Comparison of ENCODE assay signal across 20 cellular contexts in the genomic region with DNA sequence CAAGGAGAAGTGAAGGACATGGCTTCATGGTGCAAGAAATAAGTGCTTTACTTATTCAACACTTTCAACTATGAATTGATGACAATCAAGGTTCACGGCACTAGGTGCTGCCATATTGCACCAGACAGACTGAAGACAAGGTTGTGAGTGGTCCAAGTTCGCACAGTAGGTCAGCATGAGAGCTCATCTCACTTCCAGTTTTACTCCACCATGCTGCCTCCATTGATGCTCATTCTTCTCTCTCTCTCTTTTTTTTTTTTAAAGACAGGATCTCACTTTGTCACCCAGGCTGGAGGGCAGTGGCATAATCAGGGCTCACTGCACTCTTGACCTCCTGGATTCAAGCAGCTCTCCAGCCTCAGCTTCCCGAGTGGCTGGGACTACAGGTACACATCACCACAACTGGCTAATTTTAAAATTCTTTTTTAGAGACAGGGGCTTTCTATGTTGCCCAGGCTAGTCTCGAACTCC. TPM values are rescaled to one million over a fixed set of nuclear protein-coding genes. Genes with fewer than 3 reads are reported as not detected.
A peak's percentile ranks its signal among the peaks of the same experiment; 100 is the strongest.
DNase-seq lines count a peak whose midpoint lies in the region; ATAC-seq, FAIRE-seq and TF ChIP-seq lines count a peak whose summit lies in the region.
"Had no signal": no experiment of that assay in that cellular context is flagged by ENCODE, and none has a peak within 500 bp of the region (broad histone marks: within the 10 kb centered on the region; RNA-seq: fewer than 3 reads in every experiment).

No MANE protein-coding gene starts in this region.

- H3K56ac ChIP-seq in IMR-90 (ENCODE audit: extremely low read depth, insufficient read depth, low read length), result no peak overlapping the region

- no peak overlapping the region for H3K4me3 ChIP-seq in A549
- no peak overlapping the region for H3K4me3 ChIP-seq in IMR-90 (ENCODE audit: insufficient read depth, low read depth, low read length)
- H3K4me3 ChIP-seq in endodermal cell (ENCODE audit: low read length), result no peak overlapping the region
- H3K4me3 ChIP-seq: GM12878, Peyer's patch had no signal

- TF ChIP-seq POLR2A in A549 (IDR thresholded peaks at IDR 0.05; ENCODE audit: low read length) (no peak), IMR-90 (IDR thresholded peaks at IDR 0.05; ENCODE audit: low read depth, low read length) (no peak)

- DNase-seq in A549 (ENCODE audit: low read depth in 1 of 2, low spot score in 1 of 2) (no peak), IMR-90 (no peak), endodermal cell (no peak), progenitor cell of endocrine pancreas (ENCODE audit: low spot score, unreplicated experiment) (no peak), nephron progenitor cell (no peak), HCEC 1CT (no peak)
- DNase-seq: CD4-positive, CD25-positive, alpha-beta regulatory T cell; GOT3; Karpas-422; NCI-H1694 treated with DMSO at 0.1 percent for 48 hours; NCI-H2171; NCI-H226; NCI-H510A; Peyer's patch; SK-N-SH; SW 1271 had no signal

- peak overlapping the region; percentile 17; the same call in 1 of the 3 replicates for H2BK15ac ChIP-seq in IMR-90 (ENCODE audit: low read depth, low read length)

- H4K5ac ChIP-seq in IMR-90 (ENCODE audit: low read depth, low read length), result no peak overlapping the region

- H3K27me3 Mint-ChIP-seq in endodermal cell (ENCODE audit: insufficient read depth) (peaks cover 30% of the 10 kb centered on the region), progenitor cell of endocrine pancreas (no peaks in the 10 kb centered on the region), nephron progenitor cell (ENCODE audit: low read depth, poor library complexity) (no peaks in the 10 kb centered on the region)

- no peaks in the 10 kb centered on the region for H3K9me1 ChIP-seq in IMR-90 (ENCODE audit: insufficient read depth, low read length)

- no peak for TF ChIP-seq CTCF in A549 (IDR thresholded peaks at IDR 0.05)
- TF ChIP-seq CTCF in IMR-90 (conservative IDR thresholded peaks at IDR 0.05; ENCODE audit: low read depth, low read length), result no peak
- no peak for TF ChIP-seq CTCF in endodermal cell (conservative IDR thresholded peaks at IDR 0.05)
- no peak for TF ChIP-seq CTCF in progenitor cell of endocrine pancreas (IDR thresholded peaks at IDR 0.05; ENCODE audit: unreplicated experiment)
- no peak for TF ChIP-seq CTCF in nephron progenitor cell (IDR thresholded peaks at IDR 0.05)

- no peak overlapping the region for H2AFZ ChIP-seq in IMR-90 (replicated peaks; ENCODE audit: low read length, poor library complexity)

- no peak for TF ChIP-seq EP300 in A549 (IDR thresholded peaks at IDR 0.05)

- H2BK120ac ChIP-seq in IMR-90 (ENCODE audit: low read depth, low read length), result no peak overlapping the region

- H3K36me3 ChIP-seq in IMR-90 (ENCODE audit: control insufficient read depth, insufficient read depth, low read length), result no peaks in the 10 kb centered on the region
- H3K36me3 ChIP-seq in endodermal cell (ENCODE audit: control insufficient read depth, insufficient read depth, low read length), result no peaks in the 10 kb centered on the region
- H3K36me3 ChIP-seq: Peyer's patch had no signal

- H3K4me2 ChIP-seq in A549, result peak overlapping the region; percentile 27
- H3K4me2 ChIP-seq in IMR-90 (ENCODE audit: low read depth, low read length), result no peak overlapping the region
- H3K4me2 ChIP-seq: SK-N-SH had no signal

- H3K27ac Mint-ChIP-seq in endodermal cell (peak overlapping the region; percentile 44), progenitor cell of endocrine pancreas (peak overlapping the region; percentile 73), nephron progenitor cell (no peak overlapping the region)

- POLR2A ChIA-PET in A549 (lab: Yijun Ruan, JAX) (no interaction called here), IMR-90 (lab: Charles Lee; ENCODE audit: unreplicated experiment) (no interaction called here)

- 83% methylated on average over 4 of the region's 4 CpGs for WGBS in A549 (ENCODE audit: missing lambda C conversion rate)
- WGBS in IMR-90 (ENCODE audit: extremely low coverage in 2 of 2, insufficient read length in 1 of 2), 2 experiments, result 93% methylated on average over 2 of the region's 4 CpGs; no CpG with 5 or more reads in 1 of the 2 experiments
- 85 to 90% methylated on average over 3 to 4 of the region's 4 CpGs for WGBS in endodermal cell (ENCODE audit: insufficient coverage in 1 of 2, insufficient read length in 1 of 2), 2 experiments

- TF ChIP-seq RAD21 in A549 (conservative IDR thresholded peaks at IDR 0.05 in 1 of 2, IDR thresholded peaks at IDR 0.05 in 1 of 2), result no peak
- TF ChIP-seq RAD21 in IMR-90 (IDR thresholded peaks at IDR 0.05; ENCODE audit: low read length), result no peak

- H3K4me1 Mint-ChIP-seq in endodermal cell (peaks cover 21% of the 10 kb centered on the region), progenitor cell of endocrine pancreas (ENCODE audit: low read depth) (peaks cover 22% of the 10 kb centered on the region), nephron progenitor cell (peaks cover 6% of the 10 kb centered on the region)
- H3K4me1 Mint-ChIP-seq: CD4-positive, CD25-positive, alpha-beta regulatory T cell had no signal

- H3K4ac ChIP-seq in IMR-90 (ENCODE audit: low read depth, low read length), result no peak overlapping the region

- dilution Hi-C loops in IMR-90 (cut with HindIII; ENCODE audit: low sequenced_read_pairs, unreplicated experiment), result no loop called here

- BruUV-seq in IMR-90 (replicated peaks; lab: Mats Ljungman, UMichigan), result no TSS peak

- no peaks in the 10 kb centered on the region for H4K20me1 ChIP-seq in IMR-90 (ENCODE audit: insufficient read depth, low read length)

- H3K4me1 ChIP-seq in A549 (peaks cover 38% of the 10 kb centered on the region), IMR-90 (ENCODE audit: control insufficient read depth, insufficient read depth, low read length) (no peaks in the 10 kb centered on the region; the same call in 1 of the 2 replicates), endodermal cell (ENCODE audit: control insufficient read depth, insufficient read depth, low read length) (peaks cover 8% of the 10 kb centered on the region)
- H3K4me1 ChIP-seq: Peyer's patch had no signal

- no peak overlapping the region for H4K8ac ChIP-seq in IMR-90 (ENCODE audit: low read depth in 2 of 2, low read length in 2 of 2)

- H3K27me3 ChIP-seq in IMR-90 (ENCODE audit: control insufficient read depth, insufficient read depth, low read length) (no peaks in the 10 kb centered on the region), endodermal cell (ENCODE audit: control insufficient read depth, insufficient read depth, low read length, poor library complexity, severe bottlenecking) (peaks cover 13% of the 10 kb centered on the region)
- H3K27me3 ChIP-seq: Peyer's patch had no signal

- no peak overlapping the region for H2BK20ac ChIP-seq in IMR-90 (ENCODE audit: low read depth, low read length)

- H3K14ac ChIP-seq in IMR-90 (replicated peaks; ENCODE audit: low read depth, low read length), result 0 out of 2 replicates have a peak overlapping the region, but pooled peaks have one; percentile 52

- H3K4me3 Mint-ChIP-seq in endodermal cell (no peak overlapping the region), progenitor cell of endocrine pancreas (ENCODE audit: low read depth) (no peak overlapping the region), nephron progenitor cell (no peak overlapping the region)
- H3K4me3 Mint-ChIP-seq: CD4-positive, CD25-positive, alpha-beta regulatory T cell had no signal

- no peaks in the 10 kb centered on the region for H3K9me3 ChIP-seq in A549
- no peaks in the 10 kb centered on the region for H3K9me3 ChIP-seq in IMR-90 (ENCODE audit: control insufficient read depth, insufficient read depth, low read length)
- H3K9me3 ChIP-seq in endodermal cell (ENCODE audit: control insufficient read depth, low read length), result no peaks in the 10 kb centered on the region
- H3K9me3 ChIP-seq: Peyer's patch, SK-N-SH had no signal

- no peak overlapping the region for H3K23ac ChIP-seq in IMR-90 (ENCODE audit: low read depth, low read length)

- no peaks in the 10 kb centered on the region for H3K79me1 ChIP-seq in IMR-90 (ENCODE audit: low read depth in 1 of 2, low read length in 2 of 2)

- H3K18ac ChIP-seq in IMR-90 (ENCODE audit: low read depth, low read length), result no peak overlapping the region

- no peak for FAIRE-seq in A549 (lab: Jason Lieb, UNC)
- FAIRE-seq: G401.6, GM12878 had no signal

- H3K9me3 Mint-ChIP-seq in endodermal cell (no peaks in the 10 kb centered on the region), progenitor cell of endocrine pancreas (ENCODE audit: low read depth) (no peaks in the 10 kb centered on the region), nephron progenitor cell (no peaks in the 10 kb centered on the region)

- peak overlapping the region; percentile 70 for H2AK9ac ChIP-seq in IMR-90 (replicated peaks; ENCODE audit: low read depth, low read length, poor library complexity)

- in situ Hi-C loops in IMR-90 (cut with MboI; ENCODE audit: low sequenced_read_pairs), result no loop called here

- intact Hi-C loops in IMR-90 (cut with micrococcal nuclease), result no loop called here

- no peak for ATAC-seq in A549
- no peak for ATAC-seq in IMR-90 (ENCODE audit: low read depth)
- ATAC-seq in GM21717 (IDR thresholded peaks at IDR 0.05; ENCODE audit: unreplicated experiment), result no peak
- ATAC-seq: GM12878 had no signal

- H4K91ac ChIP-seq in IMR-90 (ENCODE audit: insufficient read depth, low read depth, low read length), result no peak overlapping the region

- no peak overlapping the region for H3K9ac ChIP-seq in IMR-90 (ENCODE audit: low read depth, low read length)
- peak overlapping the region; percentile 8 for H3K9ac ChIP-seq in endodermal cell (ENCODE audit: extremely low read depth, low read length, poor library complexity, severe bottlenecking)
- H3K9ac ChIP-seq: SK-N-SH had no signal

- no peak overlapping the region for H2BK5ac ChIP-seq in IMR-90 (ENCODE audit: low read depth, low read length, poor library complexity, severe bottlenecking)

- CTCF ChIA-PET in A549 (lab: Yijun Ruan, JAX) (interaction anchor here (0.6 to 3.5 kb wide), 2 partner anchors 11 to 247 kb away, joined by 4 to 12 read pairs; no protein-coding TSS in a partner anchor), IMR-90 (lab: Yijun Ruan, JAX) (no interaction called here)

- H2AK5ac ChIP-seq in IMR-90 (ENCODE audit: low read depth, low read length), result no peak overlapping the region

- H3K36me3 Mint-ChIP-seq in endodermal cell (ENCODE audit: low read depth), result no peaks in the 10 kb centered on the region
- no peaks in the 10 kb centered on the region for H3K36me3 Mint-ChIP-seq in progenitor cell of endocrine pancreas (ENCODE audit: insufficient read depth)
- H3K36me3 Mint-ChIP-seq in nephron progenitor cell (ENCODE audit: low read depth), result no peaks in the 10 kb centered on the region
- H3K36me3 Mint-ChIP-seq: CD4-positive, CD25-positive, alpha-beta regulatory T cell had no signal

- peak overlapping the region; percentile 60 to 74 for H3K27ac ChIP-seq in A549
- no peak overlapping the region for H3K27ac ChIP-seq in IMR-90 (ENCODE audit: insufficient read depth, low read length)
- no peak overlapping the region for H3K27ac ChIP-seq in endodermal cell (ENCODE audit: low read depth, low read length)
- H3K27ac ChIP-seq: Peyer's patch had no signal

RNA-seq across cellular contexts. Expression of gene EHF, which starts 47.7 kb away (rescaled TPM):
- polyA plus RNA-seq in A549 (2011; rRNA removed) (4.9 and 5.4 TPM in 2 replicates), A549 (2017; fragmentation: RNase III; extraction: RNeasy Plus Mini Kit Qiagen cat#74134 plus additional on column Dnase treatment) (6.0 to 7.8 TPM (median 7.0 TPM) in 3 replicates), IMR-90 (2012; rRNA removed) (not detected in 2 replicates)
- 0.96 and 1.3 TPM in 2 replicates for polyA plus RNA-seq in A549 (2012; cell fraction: cytosol; rRNA removed)
- 1.0 TPM in 2 replicates for polyA plus RNA-seq in A549 (2012; cell fraction: nucleus; rRNA removed)
- 19.9 and 22.1 TPM in 2 replicates for polyA minus RNA-seq in A549 (2011; rRNA and poly(A)+ RNA removed)
- total RNA-seq in IMR-90 (2012; rRNA removed) (under 0.01 TPM in 1 of 2 replicates, not detected in the other), endodermal cell (under 1 TPM in 1 of 2 donors, not detected in 1; 0.22 TPM), progenitor cell of endocrine pancreas (17.9 and 18.6 TPM in 2 replicates)
- polyA plus RNA-seq in IMR-90 (2012; cell fraction: cytosol; rRNA removed), result not detected in 2 replicates
- polyA plus RNA-seq in IMR-90 (2012; cell fraction: nucleus; rRNA removed; ENCODE audit: low replicate concordance), result not detected in 2 replicates
- polyA plus RNA-seq in endodermal cell (2013, experiment 1 of 2), result not detected
- not detected for polyA plus RNA-seq in endodermal cell (2013, experiment 2 of 2)
- total RNA-seq: CD4-positive, CD25-positive, alpha-beta regulatory T cell had no signal
- polyA plus RNA-seq: BJ; CD4-positive, CD25-positive, alpha-beta regulatory T cell; SK-N-SH had no signal

Comparison
In these comparisons a context has a peak if more than half of its experiments do, and no peak if none do; other contexts are left out.
1. H3K27ac ChIP-seq: peak in A549 (2 of 2); none in IMR-90 (single experiment) and endodermal cell (single experiment).
2. RNA of gene EHF, which starts 47.7 kb away (total RNA-seq): 17.9 to 18.6 TPM in progenitor cell of endocrine pancreas; 0.22 TPM in endodermal cell and under 0.01 TPM in IMR-90; every median in the first group is over 10 times any median in the second.